Comparison of ENCODE assay signal across 28 cellular contexts in genomic region chr1:237227507-237227906, GRCh38.
"Had no signal": no experiment of that assay in that cellular context is flagged by ENCODE, and none has a peak within 500 bp of the region (broad histone marks: within the 10 kb centered on the region; RNA-seq: fewer than 3 reads in every experiment).

No MANE protein-coding gene starts in this region.

- DNase-seq: colonic mucosa; effector CD8-positive, alpha-beta T cell; endodermal cell; foreskin fibroblast; gastrocnemius medialis; head of caudate nucleus; hippocampal formation; left colon; natural killer cell; pancreas; retina; stimulated activated CD4-positive, alpha-beta T cell treated with anti-CD3 and anti-CD28 coated beads, Interleukin-12 subunit alpha, Interleukin-12 subunit beta, amount 100 ng/mL, for 4 hours; stimulated activated CD4-positive, alpha-beta T cell treated with anti-CD3 and anti-CD28 coated beads, Interleukin-1b, Interleukin-23, amount 100 ng/mL, for 48 hours; stimulated activated CD4-positive, alpha-beta T cell treated with anti-CD3 and anti-CD28 coated beads, Interleukin-4, amount 100 ng/mL, for 24 hours; stimulated activated naive CD4-positive, alpha-beta T cell treated with Interleukin-2 at 50 U/mL for 16 hours; stomach; thyroid gland; trophoblast cell had no signal

- H3K36me3 ChIP-seq: colonic mucosa, gastrocnemius medialis, neutrophil, pancreas, stomach, thyroid gland had no signal

- H3K4me1 Mint-ChIP-seq: memory B cell; natural killer cell; stimulated activated effector memory CD8-positive, alpha-beta T cell treated with anti-CD3 and anti-CD28 coated beads, Interleukin-12 subunit alpha, Interleukin-12 subunit beta, amount 100 ng/mL, for 72 hours had no signal

- FAIRE-seq: islet of Langerhans, pancreas had no signal

- H3K27ac ChIP-seq: colonic mucosa, epithelial cell of prostate, gastrocnemius medialis, neutrophil, pancreas, stomach had no signal

- ATAC-seq: esophagus mucosa; gastrocnemius medialis; left colon; natural killer cell; pancreas; sciatic nerve; stimulated activated effector memory CD8-positive, alpha-beta T cell treated with anti-CD3 and anti-CD28 coated beads, Interleukin-12 subunit alpha, Interleukin-12 subunit beta, amount 100 ng/mL, for 72 hours had no signal

- H3K4me2 ChIP-seq: smooth muscle cell had no signal

- H3K27ac Mint-ChIP-seq: dendritic cell treated with granulocyte-macrophage colony-stimulating factor and Interleukin-4, amounts not matched to agents 40 ng/mL and 50 ng/mL, for 4 days; endodermal cell; memory B cell; natural killer cell; stimulated activated effector memory CD8-positive, alpha-beta T cell treated with anti-CD3 and anti-CD28 coated beads, Interleukin-12 subunit alpha, Interleukin-12 subunit beta, amount 100 ng/mL, for 72 hours had no signal

- H3K36me3 Mint-ChIP-seq: memory B cell; natural killer cell; stimulated activated effector memory CD8-positive, alpha-beta T cell treated with anti-CD3 and anti-CD28 coated beads, Interleukin-12 subunit alpha, Interleukin-12 subunit beta, amount 100 ng/mL, for 72 hours had no signal

- H3K4me3 ChIP-seq: colonic mucosa, gastrocnemius medialis, lung, pancreas, smooth muscle cell, stomach, thyroid gland had no signal

- H3K4me1 ChIP-seq: colonic mucosa, gastrocnemius medialis, pancreas, stomach had no signal

- H3K27me3 ChIP-seq: colonic mucosa, gastrocnemius medialis, neutrophil, pancreas, stomach, thyroid gland had no signal

- H3K9me3 Mint-ChIP-seq: dendritic cell treated with granulocyte-macrophage colony-stimulating factor and Interleukin-4, amounts not matched to agents 40 ng/mL and 50 ng/mL, for 4 days; endodermal cell; memory B cell; natural killer cell; stimulated activated effector memory CD8-positive, alpha-beta T cell treated with anti-CD3 and anti-CD28 coated beads, Interleukin-12 subunit alpha, Interleukin-12 subunit beta, amount 100 ng/mL, for 72 hours had no signal

- H3K9me3 ChIP-seq: colonic mucosa, gastrocnemius medialis, neutrophil, pancreas, thyroid gland had no signal

- H3K4me3 Mint-ChIP-seq: dendritic cell treated with granulocyte-macrophage colony-stimulating factor and Interleukin-4, amounts not matched to agents 40 ng/mL and 50 ng/mL, for 4 days; endodermal cell; memory B cell; natural killer cell; stimulated activated effector memory CD8-positive, alpha-beta T cell treated with anti-CD3 and anti-CD28 coated beads, Interleukin-12 subunit alpha, Interleukin-12 subunit beta, amount 100 ng/mL, for 72 hours had no signal

- H3K27me3 Mint-ChIP-seq: dendritic cell treated with granulocyte-macrophage colony-stimulating factor and Interleukin-4, amounts not matched to agents 40 ng/mL and 50 ng/mL, for 4 days; memory B cell had no signal
